9 cellular contexts compared by ENCODE assay signal in genomic region chr1:151944110-151944858, GRCh38. TPM values are rescaled to one million over a fixed set of nuclear protein-coding genes. Genes with fewer than 3 reads are reported as not detected.
DNase-seq lines count a peak whose midpoint lies in the region; ATAC-seq and TF ChIP-seq lines count a peak whose summit lies in the region.
"Had no signal": no experiment of that assay in that cellular context is flagged by ENCODE, and none has a peak within 500 bp of the region (broad histone marks: within the 10 kb centered on the region; RNA-seq: fewer than 3 reads in every experiment).

No MANE protein-coding gene starts in this region.

- no peak for DNase-seq in activated CD8-positive, alpha-beta memory T cell treated with anti-CD3 and anti-CD28 coated beads, Interleukin-2, amount 10 ng/mL, durations not matched to agents 7 days and 5 days
- DNase-seq in activated CD8-positive, alpha-beta memory T cell treated with anti-CD3 and anti-CD28 coated beads, Interleukin-2, amount 50 U/mL, for 48 hours: no peak
- DNase-seq in body of pancreas (peak in 2 of 4 donors; percentile 30 to 36), memory B cell (ENCODE audit: low spot score in 2 of 2) (no peak), upper lobe of right lung (no peak), DMS114 treated with DMSO at 0.1 percent for 48 hours (lab: John Stamatoyannopoulos, UW; ENCODE audit: unreplicated experiment) (no peak), coronary artery (ENCODE audit: low spot score) (no peak)
- DNase-seq: activated T-cell treated with anti-CD3 and anti-CD28 coated beads, Interleukin-2, amount 50 U/mL, for 4 hours had no signal

- intact Hi-C loops in body of pancreas (cut with DNase I): no loop called here
- intact Hi-C loops in upper lobe of right lung (cut with DNase I): no loop called here

- H3K4me1 Mint-ChIP-seq in activated CD8-positive, alpha-beta memory T cell treated with anti-CD3 and anti-CD28 coated beads, Interleukin-2, amount 10 ng/mL, durations not matched to agents 7 days and 5 days: peaks cover 34% of the 10 kb centered on the region
- H3K4me1 Mint-ChIP-seq in memory B cell: peaks cover 20% of the 10 kb centered on the region

- 33% methylated on average over 7 of the region's 7 CpGs for WGBS in body of pancreas, 2 donors

- CTCF ChIA-PET in activated CD8-positive, alpha-beta memory T cell treated with anti-CD3 and anti-CD28 coated beads, Interleukin-2, amount 10 ng/mL, durations not matched to agents 7 days and 5 days (lab: Charles Lee): interaction anchor here (0.6 to 3.8 kb wide), 3 partner anchors 9 to 57 kb away, joined by 3 to 22 read pairs (median 10); no protein-coding TSS in a partner anchor

- H3K27me3 ChIP-seq in body of pancreas (no peaks in the 10 kb centered on the region), upper lobe of right lung (no peaks in the 10 kb centered on the region)

- TF ChIP-seq CTCF in body of pancreas (IDR thresholded peaks at IDR 0.05): no peak
- TF ChIP-seq CTCF in upper lobe of right lung (IDR thresholded peaks at IDR 0.05): no peak
- no peak for TF ChIP-seq CTCF in coronary artery (IDR thresholded peaks at IDR 0.05)

- peak overlapping the region; percentile 88 for H3K27ac Mint-ChIP-seq in activated CD8-positive, alpha-beta memory T cell treated with anti-CD3 and anti-CD28 coated beads, Interleukin-2, amount 10 ng/mL, durations not matched to agents 7 days and 5 days
- peak overlapping the region; percentile 97 for H3K27ac Mint-ChIP-seq in memory B cell

- TF ChIP-seq POLR2A in body of pancreas (IDR thresholded peaks at IDR 0.05): no peak

- no peak for ATAC-seq in activated CD8-positive, alpha-beta memory T cell treated with anti-CD3 and anti-CD28 coated beads, Interleukin-2, amount 10 ng/mL, durations not matched to agents 7 days and 5 days
- ATAC-seq in body of pancreas (peak; percentile 13), memory B cell (ENCODE audit: low read depth) (no peak), upper lobe of right lung (peak; percentile 15), GM19035 (IDR thresholded peaks at IDR 0.05; ENCODE audit: unreplicated experiment) (no peak)
- ATAC-seq: activated T-cell treated with anti-CD3 and anti-CD28 coated beads, Interleukin-2, amount 50 U/mL, for 4 hours had no signal

- no peaks in the 10 kb centered on the region for H3K27me3 Mint-ChIP-seq in activated CD8-positive, alpha-beta memory T cell treated with anti-CD3 and anti-CD28 coated beads, Interleukin-2, amount 10 ng/mL, durations not matched to agents 7 days and 5 days
- no peaks in the 10 kb centered on the region for H3K27me3 Mint-ChIP-seq in memory B cell

- peak overlapping the region in 1 of 4 donors; percentile 24 for H3K27ac ChIP-seq in body of pancreas
- H3K27ac ChIP-seq in upper lobe of right lung: peak overlapping the region; percentile 79
- H3K27ac ChIP-seq in coronary artery: peak overlapping the region in 1 of 2 donors; percentile 85

- no peak overlapping the region for H3K4me3 Mint-ChIP-seq in activated CD8-positive, alpha-beta memory T cell treated with anti-CD3 and anti-CD28 coated beads, Interleukin-2, amount 10 ng/mL, durations not matched to agents 7 days and 5 days
- no peak overlapping the region for H3K4me3 Mint-ChIP-seq in memory B cell

- no peaks in the 10 kb centered on the region for H3K9me3 ChIP-seq in body of pancreas
- no peaks in the 10 kb centered on the region for H3K9me3 ChIP-seq in upper lobe of right lung

- H3K9me3 Mint-ChIP-seq in activated CD8-positive, alpha-beta memory T cell treated with anti-CD3 and anti-CD28 coated beads, Interleukin-2, amount 10 ng/mL, durations not matched to agents 7 days and 5 days (ENCODE audit: low read depth): no peaks in the 10 kb centered on the region
- H3K9me3 Mint-ChIP-seq in memory B cell: peaks cover 3% of the 10 kb centered on the region
- H3K9me3 Mint-ChIP-seq: activated T-cell treated with anti-CD3 and anti-CD28 coated beads, Interleukin-2, amount 50 U/mL, for 4 hours had no signal

- H3K4me1 ChIP-seq in body of pancreas: peaks cover 30% of the 10 kb centered on the region
- peaks cover 30% of the 10 kb centered on the region for H3K4me1 ChIP-seq in upper lobe of right lung

- H3K4me3 ChIP-seq in body of pancreas (no peak overlapping the region), upper lobe of right lung (no peak overlapping the region), coronary artery (no peak overlapping the region)

- no peaks in the 10 kb centered on the region for H3K36me3 ChIP-seq in body of pancreas (replicated peaks in 1 of 2; ENCODE audit: insufficient read depth in 1 of 2, low read depth in 2 of 2)
- H3K36me3 ChIP-seq in upper lobe of right lung: no peaks in the 10 kb centered on the region

- no peaks in the 10 kb centered on the region for H3K36me3 Mint-ChIP-seq in activated CD8-positive, alpha-beta memory T cell treated with anti-CD3 and anti-CD28 coated beads, Interleukin-2, amount 10 ng/mL, durations not matched to agents 7 days and 5 days
- no peaks in the 10 kb centered on the region for H3K36me3 Mint-ChIP-seq in memory B cell

RNA-seq across cellular contexts. Expression of gene THEM4, which starts 35.0 kb away (rescaled TPM):
- total RNA-seq in activated CD8-positive, alpha-beta memory T cell treated with anti-CD3 and anti-CD28 coated beads, Interleukin-2, amount 10 ng/mL, durations not matched to agents 7 days and 5 days: 10 to 100 TPM; 19.1 to 20.9 TPM
- total RNA-seq in body of pancreas (10 to 100 TPM; 11.9 to 30.3 TPM), upper lobe of right lung (14.0 TPM)

RNA-seq across cellular contexts. Expression of gene S100A10, which starts 49.4 kb away (rescaled TPM):
- total RNA-seq in activated CD8-positive, alpha-beta memory T cell treated with anti-CD3 and anti-CD28 coated beads, Interleukin-2, amount 10 ng/mL, durations not matched to agents 7 days and 5 days: 100 to 1,000 TPM; 333 to 424 TPM
- total RNA-seq in body of pancreas (100 to 1,000 TPM in 1 of 2 donors, 10 to 100 TPM in 1; 40.7 to 105 TPM), upper lobe of right lung (643 TPM)

Comparison
In these comparisons a context has a peak if more than half of its experiments do, and no peak if none do; other contexts are left out.
1. ATAC-seq: peak in body of pancreas (single experiment) and upper lobe of right lung (single experiment); none in activated CD8-positive, alpha-beta memory T cell treated with anti-CD3 and anti-CD28 coated beads, Interleukin-2, amount 10 ng/mL, durations not matched to agents 7 days and 5 days (single experiment), memory B cell (single experiment) and GM19035 (single experiment).